Comparison of ENCODE assay signal across 30 cellular contexts in genomic region chr5:77926337-77926736, GRCh38.
"Had no signal": no experiment of that assay in that cellular context is flagged by ENCODE, and none has a peak within 500 bp of the region (broad histone marks: within the 10 kb centered on the region; RNA-seq: fewer than 3 reads in every experiment).

No MANE protein-coding gene starts in this region.

- H3K4me1 ChIP-seq: colonic mucosa, esophagus muscularis mucosa, esophagus squamous epithelium, gastrocnemius medialis, gastroesophageal sphincter, heart left ventricle, heart right ventricle had no signal

- H3K9me3 ChIP-seq: colonic mucosa, esophagus squamous epithelium, gastrocnemius medialis, heart right ventricle had no signal

- ATAC-seq: effector memory CD8-positive, alpha-beta T cell; esophagus mucosa; foreskin keratinocyte; gastrocnemius medialis; gastroesophageal sphincter; heart left ventricle; heart right ventricle had no signal

- H3K27ac ChIP-seq: colonic mucosa, coronary artery, dorsolateral prefrontal cortex, epithelial cell of prostate, esophagus muscularis mucosa, esophagus squamous epithelium, foreskin keratinocyte, gastrocnemius medialis, gastroesophageal sphincter, heart left ventricle, heart right ventricle, hepatocyte had no signal

- H3K9me3 Mint-ChIP-seq: dendritic cell treated with granulocyte-macrophage colony-stimulating factor and Interleukin-4, amounts not matched to agents 40 ng/mL and 50 ng/mL, for 4 days; effector memory CD8-positive, alpha-beta T cell; endodermal cell had no signal

- H3K4me2 ChIP-seq: hepatocyte had no signal

- H3K36me3 ChIP-seq: colonic mucosa, esophagus muscularis mucosa, esophagus squamous epithelium, gastrocnemius medialis, gastroesophageal sphincter, heart left ventricle, heart right ventricle had no signal

- H3K4me3 ChIP-seq: colonic mucosa, coronary artery, dorsolateral prefrontal cortex, esophagus muscularis mucosa, esophagus squamous epithelium, gastrocnemius medialis, gastroesophageal sphincter, heart left ventricle, heart right ventricle, hepatocyte had no signal

- H3K4me3 Mint-ChIP-seq: dendritic cell treated with granulocyte-macrophage colony-stimulating factor and Interleukin-4, amounts not matched to agents 40 ng/mL and 50 ng/mL, for 4 days; effector memory CD8-positive, alpha-beta T cell; endodermal cell had no signal

- H3K27ac Mint-ChIP-seq: dendritic cell treated with granulocyte-macrophage colony-stimulating factor and Interleukin-4, amounts not matched to agents 40 ng/mL and 50 ng/mL, for 4 days; effector memory CD8-positive, alpha-beta T cell; endodermal cell had no signal

- FAIRE-seq: colon, endometrium, endothelial cell of umbilical vein, frontal cortex had no signal

- DNase-seq: colonic mucosa; cortex of kidney; dermis blood vessel endothelial cell; dorsolateral prefrontal cortex; effector CD4-positive, alpha-beta T cell; effector CD8-positive, alpha-beta T cell; effector memory CD4-positive, alpha-beta T cell; effector memory CD8-positive, alpha-beta T cell; endodermal cell; erythroblast; esophagus squamous epithelium; foreskin fibroblast; foreskin keratinocyte; foreskin melanocyte; gastrocnemius medialis; glutamatergic neuron; head of caudate nucleus; heart left ventricle; heart right ventricle had no signal
